Comparison of ENCODE assay signal across 9 cellular contexts in genomic region chr3:195119461-195120198, GRCh38.
DNase-seq lines count a peak whose midpoint lies in the region; ATAC-seq and TF ChIP-seq lines count a peak whose summit lies in the region.
"Had no signal": no experiment of that assay in that cellular context is flagged by ENCODE, and none has a peak within 500 bp of the region (broad histone marks: within the 10 kb centered on the region; RNA-seq: fewer than 3 reads in every experiment).

No MANE protein-coding gene starts in this region.

- TF ChIP-seq CTCF in breast epithelium (IDR thresholded peaks at IDR 0.05), result no peak
- no peak for TF ChIP-seq CTCF in kidney epithelial cell (IDR thresholded peaks at IDR 0.05; ENCODE audit: insufficient read depth, low read length, poor library complexity, severe bottlenecking)
- TF ChIP-seq CTCF in upper lobe of left lung (IDR thresholded peaks at IDR 0.05), result no peak

- H3K36me3 ChIP-seq in breast epithelium, result no peaks in the 10 kb centered on the region
- no peaks in the 10 kb centered on the region for H3K36me3 ChIP-seq in kidney epithelial cell (ENCODE audit: control insufficient read depth, insufficient read depth, low read length)
- H3K36me3 ChIP-seq in upper lobe of left lung, result no peaks in the 10 kb centered on the region
- H3K36me3 ChIP-seq: left lung had no signal

- no peak for TF ChIP-seq EP300 in upper lobe of left lung (IDR thresholded peaks at IDR 0.05)

- TF ChIP-seq POLR2A in breast epithelium (IDR thresholded peaks at IDR 0.05) (no peak), upper lobe of left lung (IDR thresholded peaks at IDR 0.05) (no peak)

- H3K27me3 ChIP-seq in breast epithelium (no peaks in the 10 kb centered on the region), kidney epithelial cell (ENCODE audit: control insufficient read depth, insufficient read depth, low read length) (no peaks in the 10 kb centered on the region), upper lobe of left lung (no peaks in the 10 kb centered on the region)
- H3K27me3 ChIP-seq: left lung had no signal

- H3K9me3 ChIP-seq in breast epithelium (no peaks in the 10 kb centered on the region), upper lobe of left lung (no peaks in the 10 kb centered on the region)
- H3K9me3 ChIP-seq: left lung had no signal

- ATAC-seq in upper lobe of left lung (ENCODE audit: low FRiP score in 2 of 2), result no peak
- ATAC-seq in GM18870 (IDR thresholded peaks at IDR 0.05; ENCODE audit: unreplicated experiment), result no peak
- ATAC-seq: left lung had no signal

- 67 to 82% methylated on average over 14 to 16 of the region's 16 CpGs for WGBS in upper lobe of left lung, 2 donors

- intact Hi-C loops in breast epithelium (cut with DNase I; ENCODE audit: low total_unique reads), result no loop called here

- DNase-seq in HT1080 (ENCODE audit: low read depth) (peak; percentile 94), breast epithelium (ENCODE audit: low spot score in 2 of 2) (no peak), kidney epithelial cell (ENCODE audit: low read depth) (peak; percentile 49), upper lobe of left lung (no peak), COLO668 (lab: John Stamatoyannopoulos, UW; ENCODE audit: unreplicated experiment) (no peak), NCI-H1436 (lab: John Stamatoyannopoulos, UW) (no peak)
- DNase-seq: left lung, RPMI8226 had no signal

- H3K27ac ChIP-seq in breast epithelium (peak overlapping the region; percentile 22 to 87), upper lobe of left lung (peak overlapping the region in 3 of 4 donors; percentile 11 to 46 (median 32))
- H3K27ac ChIP-seq: left lung had no signal

- H3K4me1 ChIP-seq in breast epithelium (no peaks in the 10 kb centered on the region), upper lobe of left lung (peaks cover 2 to 20% (median 6%) of the 10 kb centered on the region in 4 donors)
- H3K4me1 ChIP-seq: left lung had no signal

- H3K4me3 ChIP-seq in breast epithelium (no peak overlapping the region), kidney epithelial cell (ENCODE audit: low read depth, low read length) (no peak overlapping the region), upper lobe of left lung (no peak overlapping the region)
- H3K4me3 ChIP-seq: left lung had no signal

Comparison
In these comparisons a context has a peak if more than half of its experiments do, and no peak if none do; other contexts are left out.
1. DNase-seq: peak in HT1080 (single experiment) and kidney epithelial cell (single experiment); none in breast epithelium (0 of 2), upper lobe of left lung (0 of 2), COLO668 (single experiment) and NCI-H1436 (single experiment).